ENCODE assay signal across 8 cellular contexts in the genomic region with DNA sequence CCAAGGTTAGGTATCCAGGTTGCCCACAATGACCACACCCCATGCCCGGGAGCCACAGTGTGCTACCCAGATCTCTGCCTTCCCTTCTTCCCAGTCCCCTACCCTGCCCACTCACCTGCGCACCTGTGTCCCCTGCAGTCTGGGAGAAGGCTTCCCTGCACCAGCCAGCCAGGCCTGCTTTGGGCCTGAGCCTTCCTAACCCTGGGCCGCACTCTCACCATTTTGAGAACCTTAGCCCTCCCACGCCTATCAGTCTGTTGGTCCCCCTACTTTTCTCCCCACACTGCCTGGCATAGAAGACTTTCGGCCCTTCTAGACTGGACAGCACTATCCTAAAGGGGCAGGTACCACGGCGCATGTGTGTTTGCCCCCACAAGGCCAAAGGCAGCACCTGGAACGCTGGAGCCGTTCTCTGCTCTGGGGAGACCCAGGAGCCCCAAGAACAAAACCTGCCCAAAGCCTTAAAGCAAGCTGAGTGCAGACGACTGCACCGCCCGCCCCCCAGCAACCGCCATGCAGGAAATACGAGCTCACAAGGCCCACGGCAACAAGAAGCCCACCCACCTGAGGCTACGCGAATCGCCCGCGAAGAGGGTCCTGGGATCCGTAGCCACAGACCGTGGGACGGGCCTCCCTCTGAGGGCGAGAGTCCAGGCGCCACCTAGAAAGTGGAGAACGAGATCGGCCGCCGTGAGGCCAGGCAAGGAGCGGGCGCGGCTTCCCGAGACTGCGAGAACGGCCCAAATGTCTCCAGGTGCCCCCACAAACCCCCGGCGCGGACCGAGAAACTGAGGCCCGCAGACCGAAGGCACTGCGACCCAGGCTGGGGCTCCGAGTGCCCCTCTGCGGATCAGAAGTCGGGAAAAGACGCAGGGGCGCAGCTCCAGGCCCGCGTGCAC. TPM values are rescaled to one million over a fixed set of nuclear protein-coding genes. Genes with fewer than 3 reads are reported as not detected.
DNase-seq lines count a peak whose midpoint lies in the region; TF ChIP-seq lines count a peak whose summit lies in the region.

No MANE protein-coding gene starts in this region.

- no peaks in the 10 kb centered on the region for H3K9me3 Mint-ChIP-seq in Calu3 (ENCODE audit: low read depth, unreplicated experiment)

- no TSS peak for BruUV-seq in Calu3 (replicated peaks; lab: Mats Ljungman, UMichigan)

- intact Hi-C loops in Calu3 (cut with micrococcal nuclease; ENCODE audit: unreplicated experiment), result loop anchor here (2.0 kb wide), 2 partner anchors 27 to 47 kb away; no protein-coding TSS in a partner anchor

- peak overlapping the region; percentile 95 for H3K4me3 Mint-ChIP-seq in Calu3 (ENCODE audit: low read depth, unreplicated experiment)

- H3K27ac Mint-ChIP-seq in Calu3 (ENCODE audit: unreplicated experiment), result peak overlapping the region; percentile 28

- H3K27me3 Mint-ChIP-seq in Calu3 (ENCODE audit: unreplicated experiment), result no peaks in the 10 kb centered on the region

- TF ChIP-seq CTCF in Calu3 (IDR thresholded peaks at IDR 0.05; ENCODE audit: unreplicated experiment), result no peak
- no peak for TF ChIP-seq CTCF in epithelial cell of esophagus (IDR thresholded peaks at IDR 0.05; ENCODE audit: insufficient read depth, low read depth, low read length, missing control alignments)

- peaks cover 55% of the 10 kb centered on the region for H3K36me3 Mint-ChIP-seq in Calu3 (ENCODE audit: insufficient read depth, unreplicated experiment)

- no peaks in the 10 kb centered on the region; the same call in 1 of the 2 replicates for H3K9me3 ChIP-seq in SJCRH30 (replicated peaks)
- no peaks in the 10 kb centered on the region for H3K9me3 ChIP-seq in muscle layer of duodenum (ENCODE audit: control insufficient read depth in 1 of 2, low read length in 2 of 2)

- peaks cover 8% of the 10 kb centered on the region for H3K4me1 ChIP-seq in SJCRH30
- H3K4me1 ChIP-seq in muscle layer of duodenum (ENCODE audit: control insufficient read depth in 1 of 2, insufficient read depth in 2 of 2, low read length in 2 of 2), result peaks cover 20 to 26% of the 10 kb centered on the region in 2 donors

- H3K27ac ChIP-seq in SJCRH30 (peak overlapping the region; percentile 81; the same call in 1 of the 2 replicates), muscle layer of duodenum (ENCODE audit: low read length) (peak overlapping the region; percentile 78)

- peak overlapping the region; percentile 90 for H3K4me3 ChIP-seq in H7 (ENCODE audit: insufficient read depth, low read depth, low read length)
- H3K4me3 ChIP-seq in SJCRH30, result peak overlapping the region; percentile 82
- H3K4me3 ChIP-seq in epithelial cell of esophagus (ENCODE audit: low read length), result peak overlapping the region; percentile 95
- H3K4me3 ChIP-seq in muscle layer of duodenum (ENCODE audit: low read depth in 1 of 2, low read length in 2 of 2), result peak overlapping the region; percentile 89 to 96

- H3K27me3 ChIP-seq in H7 (ENCODE audit: control insufficient read depth, insufficient read depth, low read length) (no peaks in the 10 kb centered on the region), SJCRH30 (no peaks in the 10 kb centered on the region), muscle layer of duodenum (ENCODE audit: low read depth, low read length) (no peaks in the 10 kb centered on the region)

- DNase-seq in Calu3 (no peak), H7 (no peak), SJCRH30 (peak in 1 of 2 experiments; percentile 3), epithelial cell of esophagus (ENCODE audit: low read depth) (no peak), HCEC 1CT (no peak), NCI-H2029 (lab: John Stamatoyannopoulos, UW) (no peak), HuH-7.5 (ENCODE audit: low spot score) (no peak)

- H3K36me3 ChIP-seq in H7 (replicated peaks; ENCODE audit: control insufficient read depth, insufficient read depth, low read length), result peaks cover 19% of the 10 kb centered on the region
- peaks cover 23% of the 10 kb centered on the region for H3K36me3 ChIP-seq in SJCRH30
- peaks cover 15 to 32% of the 10 kb centered on the region in 2 donors for H3K36me3 ChIP-seq in muscle layer of duodenum (ENCODE audit: control insufficient read depth in 1 of 2, insufficient read depth in 2 of 2, low read length in 2 of 2)

- peaks cover 46% of the 10 kb centered on the region for H3K4me1 Mint-ChIP-seq in Calu3 (ENCODE audit: low read depth, unreplicated experiment)

- CTCF ChIA-PET in Calu3 (lab: Charles Lee), result interaction anchor here (0.7 kb wide), 1 partner anchor 56 kb away, joined by 3 read pairs; no protein-coding TSS in a partner anchor

RNA-seq across cellular contexts. Expression of gene GNB1L, which starts 0.5 kb away (rescaled TPM):
- 9.1 and 13.0 TPM in 2 replicates for total RNA-seq in Calu3 (2022)
- total RNA-seq in H7 (2014; rRNA removed; shearing (Covaris generic)), result 31.4 and 38.2 TPM in 2 replicates
- total RNA-seq in SJCRH30 (2014; rRNA removed; shearing (Covaris generic)), result 12.3 and 12.6 TPM in 2 replicates

RNA-seq across cellular contexts. Expression of gene RTL10, which starts 0.5 kb away (rescaled TPM):
- 26.2 and 28.7 TPM in 2 replicates for total RNA-seq in Calu3 (2022)
- total RNA-seq in H7 (2014; rRNA removed; shearing (Covaris generic)), result 12.3 and 12.7 TPM in 2 replicates
- 16.2 and 19.1 TPM in 2 replicates for total RNA-seq in SJCRH30 (2014; rRNA removed; shearing (Covaris generic))
